Comparison of ENCODE assay signal across 1 cellular context in genomic region chr6:35468980-35469710, GRCh38.
TF ChIP-seq lines count a peak whose summit lies in the region.

No MANE protein-coding gene starts in this region.

TF ChIP-seq in GM12878, 131 proteins besides CTCF, POLR2A, EP300 and RAD21:
- no peak for TF ChIP-seq IKZF2 (IDR thresholded peaks at IDR 0.05)
- no peak for TF ChIP-seq HDAC6 (IDR thresholded peaks at IDR 0.05; ENCODE audit: unreplicated experiment)
- TF ChIP-seq MEF2A (IDR thresholded peaks at IDR 0.05; ENCODE audit: insufficient read depth, low read depth, low read length), result no peak
- no peak for TF ChIP-seq HDAC2 (IDR thresholded peaks at IDR 0.05)
- no peak for TF ChIP-seq CBX5 (IDR thresholded peaks at IDR 0.05; ENCODE audit: low read depth)
- TF ChIP-seq RAD51 (IDR thresholded peaks at IDR 0.05), result no peak
- TF ChIP-seq RUNX3 (IDR thresholded peaks at IDR 0.05; ENCODE audit: low read length), result peak; percentile 42; the same call in 1 of the 2 replicates
- TF ChIP-seq EZH2 (IDR thresholded peaks at IDR 0.05; ENCODE audit: borderline replicate concordance, control insufficient read depth, low read depth, low read length), result no peak
- TF ChIP-seq ETV6 (conservative IDR thresholded peaks at IDR 0.05 in 1 of 2, IDR thresholded peaks at IDR 0.05 in 1 of 2; ENCODE audit: borderline replicate concordance in 1 of 2, low read depth in 1 of 2), result no peak
- TF ChIP-seq NR2C2 (IDR thresholded peaks at IDR 0.05; ENCODE audit: borderline replicate concordance, control insufficient read depth, insufficient read length, low read depth), result no peak
- no peak for TF ChIP-seq ZSCAN29 (IDR thresholded peaks at IDR 0.05)
- TF ChIP-seq MLLT1 (IDR thresholded peaks at IDR 0.05), result 0 out of 2 replicates have a peak, but pooled peaks have one; percentile 25
